In the genomic region with DNA sequence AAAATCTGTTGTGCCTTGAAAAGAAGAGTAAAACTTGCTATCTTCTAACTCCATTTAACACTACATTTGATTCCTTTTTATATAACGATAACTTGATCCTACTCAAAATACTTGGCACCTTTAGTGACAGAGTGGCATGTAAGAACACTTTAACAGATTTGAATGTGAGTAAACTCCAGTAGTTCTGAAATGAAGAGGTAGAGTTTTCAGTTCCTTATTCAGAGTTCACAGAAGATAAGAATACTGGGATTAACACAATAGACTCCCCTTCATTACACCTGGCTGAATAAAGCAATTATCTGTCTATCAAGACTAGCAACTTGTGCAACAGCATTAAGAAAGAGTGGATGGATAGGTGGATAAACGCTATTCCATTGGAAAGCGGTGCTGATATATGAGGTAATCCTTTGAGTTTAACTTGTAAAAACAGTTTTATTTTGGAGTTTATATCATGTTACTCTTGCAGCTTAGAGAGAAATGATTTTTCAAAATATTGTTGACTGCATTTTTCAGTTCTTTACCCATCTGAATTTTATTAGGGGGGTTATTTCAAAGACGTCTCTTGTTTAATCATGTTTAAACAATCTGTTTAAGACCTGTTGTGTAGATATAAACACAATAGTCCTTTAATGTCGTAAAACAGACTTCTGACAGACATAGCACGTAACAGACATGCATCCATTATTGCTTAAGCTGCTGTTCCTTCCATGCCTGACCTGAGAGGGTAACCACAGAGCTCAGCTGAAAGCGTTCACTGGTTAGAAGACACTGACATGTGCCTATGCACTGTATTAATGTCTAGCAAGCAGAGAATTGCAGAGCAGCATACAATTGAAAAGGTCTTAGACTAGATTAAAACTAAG, we compare ENCODE assay signal across 9 cellular contexts.
DNase-seq lines count a peak whose midpoint lies in the region; ATAC-seq lines count a peak whose summit lies in the region.
"Had no signal": no experiment of that assay in that cellular context is flagged by ENCODE, and none has a peak within 500 bp of the region (broad histone marks: within the 10 kb centered on the region; RNA-seq: fewer than 3 reads in every experiment).

No MANE protein-coding gene starts in this region.

- no peak overlapping the region for H3K4me3 ChIP-seq in skin epidermis

- no peaks in the 10 kb centered on the region for H3K27me3 Mint-ChIP-seq in activated T-cell treated with anti-CD3 and anti-CD28 coated beads, Interleukin-2, amount 50 U/mL, for 72 hours (ENCODE audit: low read depth)
- H3K27me3 Mint-ChIP-seq: naive B cell had no signal

- no peak overlapping the region for H3K27ac Mint-ChIP-seq in activated T-cell treated with anti-CD3 and anti-CD28 coated beads, Interleukin-2, amount 50 U/mL, for 72 hours

- ATAC-seq in activated T-cell treated with anti-CD3 and anti-CD28 coated beads, Interleukin-2, amount 50 U/mL, for 72 hours (replicated peaks in 1 of 2) = peak; percentile 38 to 59
- peak; percentile 57 for ATAC-seq in HG03060 (IDR thresholded peaks at IDR 0.05; ENCODE audit: low read depth, unreplicated experiment)

- peak overlapping the region in 11 of 21 experiments; percentile 20 to 85 (median 53) for H3K27ac ChIP-seq in skin epidermis

- H3K4me3 Mint-ChIP-seq in activated T-cell treated with anti-CD3 and anti-CD28 coated beads, Interleukin-2, amount 50 U/mL, for 72 hours = peak overlapping the region in 1 of 2 donors; percentile 46
- H3K4me3 Mint-ChIP-seq: naive B cell had no signal

- H3K36me3 Mint-ChIP-seq in activated T-cell treated with anti-CD3 and anti-CD28 coated beads, Interleukin-2, amount 50 U/mL, for 72 hours (ENCODE audit: insufficient read depth in 2 of 2) = peaks cover 3 to 19% of the 10 kb centered on the region in 2 donors
- H3K36me3 Mint-ChIP-seq: naive B cell had no signal

- no peak for DNase-seq in activated T-cell treated with anti-CD3 and anti-CD28 coated beads, Interleukin-2, amount 50 U/mL, for 72 hours
- no peak for DNase-seq in activated T-cell treated with anti-CD3 and anti-CD28 coated beads, Interleukin-2, amount 50 U/mL, for 48 hours
- DNase-seq in astrocyte of the hippocampus (ENCODE audit: low read depth, low spot score) (peak; percentile 66), dermis blood vessel endothelial cell (no peak), ecto neural progenitor cell (ENCODE audit: low spot score) (no peak)
- no peak for DNase-seq in activated effector memory CD4-positive, alpha-beta T cell treated with anti-CD3 and anti-CD28 coated beads, Interleukin-2, amount 50 U/mL, for 16 hours
- DNase-seq: naive B cell had no signal

- no peaks in the 10 kb centered on the region for H3K9me3 Mint-ChIP-seq in activated T-cell treated with anti-CD3 and anti-CD28 coated beads, Interleukin-2, amount 50 U/mL, for 72 hours
- H3K9me3 Mint-ChIP-seq: naive B cell had no signal

- H3K4me1 Mint-ChIP-seq in activated T-cell treated with anti-CD3 and anti-CD28 coated beads, Interleukin-2, amount 50 U/mL, for 72 hours (ENCODE audit: low read depth) = peaks cover 5% of the 10 kb centered on the region
